ENCODE assay signal across 20 cellular contexts in the genomic region with DNA sequence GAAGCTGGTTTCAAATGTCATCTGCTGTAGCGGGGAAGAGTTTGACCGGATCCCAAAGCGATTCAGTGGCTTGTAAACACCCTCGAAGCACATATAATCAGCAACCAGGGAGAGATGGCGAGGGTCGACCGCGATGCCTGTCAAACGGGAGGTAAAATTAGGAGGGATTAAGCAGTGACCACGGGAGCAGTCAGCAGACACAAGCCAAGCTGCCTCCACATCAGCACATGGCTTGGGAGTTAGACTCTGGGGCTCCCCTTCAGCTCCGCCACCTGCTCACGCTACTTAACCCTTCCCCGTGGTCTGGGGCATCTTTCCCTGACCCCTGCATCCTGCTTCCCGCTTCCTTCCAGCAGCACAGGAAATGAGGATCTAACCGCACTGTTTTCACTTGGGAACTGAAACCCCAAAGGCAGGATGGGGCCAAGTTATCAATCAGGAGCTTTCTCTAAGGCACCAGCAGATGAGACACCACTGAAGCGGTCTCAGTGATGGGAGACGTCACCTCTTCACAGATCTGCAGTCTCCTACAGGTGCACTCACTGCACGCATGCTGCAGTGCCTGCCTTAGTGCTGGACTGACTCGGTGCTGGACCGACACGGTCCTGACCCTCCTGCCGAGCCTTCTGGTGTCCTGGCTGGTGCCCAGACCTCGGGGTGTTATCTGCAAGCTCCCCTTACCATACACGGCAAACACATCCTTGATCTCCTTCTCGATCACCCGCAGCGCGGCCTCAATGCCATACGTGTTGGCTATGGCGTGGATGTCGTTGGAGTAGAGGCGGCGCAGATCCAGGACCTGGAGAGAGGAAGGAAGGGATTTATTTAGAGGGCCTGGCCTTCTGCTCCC.
A peak's percentile ranks its signal among the peaks of the same experiment; 100 is the strongest.
DNase-seq lines count a peak whose midpoint lies in the region; ATAC-seq, FAIRE-seq and TF ChIP-seq lines count a peak whose summit lies in the region.
"Had no signal": no experiment of that assay in that cellular context is flagged by ENCODE, and none has a peak within 500 bp of the region (broad histone marks: within the 10 kb centered on the region; RNA-seq: fewer than 3 reads in every experiment).

No MANE protein-coding gene starts in this region.

- H3K36me3 ChIP-seq in endothelial cell of umbilical vein (ENCODE audit: control insufficient read depth in 2 of 2, extremely low read depth in 1 of 2, insufficient read depth in 2 of 2, low read length in 2 of 2) = peaks cover 4 to 33% of the 10 kb centered on the region in 2 experiments
- peaks cover 0 to 72% (median 71%) of the 10 kb centered on the region in 5 donors for H3K36me3 ChIP-seq in subcutaneous abdominal adipose tissue (ENCODE audit: control insufficient read depth in 5 of 5, insufficient read depth in 5 of 5, low read length in 5 of 5)

- H3K4me1 ChIP-seq in endothelial cell of umbilical vein (ENCODE audit: control insufficient read depth, extremely low read depth, insufficient read depth, low read length) (peaks cover 17% of the 10 kb centered on the region), subcutaneous abdominal adipose tissue (ENCODE audit: control insufficient read depth in 5 of 5, insufficient read depth in 5 of 5, low read length in 5 of 5) (peaks cover 0 to 44% (median 34%) of the 10 kb centered on the region in 5 donors)

- no TSS peak for BruUV-seq in endothelial cell of umbilical vein (replicated peaks; lab: Mats Ljungman, UMichigan)

- H3K9me1 ChIP-seq in endothelial cell of umbilical vein (replicated peaks; ENCODE audit: control insufficient read depth, extremely low read depth, insufficient read depth, low read length) = no peaks in the 10 kb centered on the region

- no peak for TF ChIP-seq CTCF in endothelial cell of umbilical vein (IDR thresholded peaks at IDR 0.05; ENCODE audit: extremely low read depth in 1 of 2, insufficient read depth in 1 of 2, low read depth in 1 of 2, low read length in 2 of 2)

- peaks cover 10% of the 10 kb centered on the region for H3K4me1 Mint-ChIP-seq in memory B cell

- peaks cover 36% of the 10 kb centered on the region for H3K36me3 Mint-ChIP-seq in memory B cell

- ATAC-seq in memory B cell (ENCODE audit: low read depth) (no peak), HG03439 (IDR thresholded peaks at IDR 0.05; ENCODE audit: unreplicated experiment) (no peak), HG03571 (IDR thresholded peaks at IDR 0.05; ENCODE audit: unreplicated experiment) (no peak), HG03460 (IDR thresholded peaks at IDR 0.05; ENCODE audit: unreplicated experiment) (no peak)
- ATAC-seq: activated T-cell treated with anti-CD3 and anti-CD28 coated beads, Interleukin-2, amount 50 U/mL, for 4 hours had no signal

- no peak overlapping the region for H3K4me3 ChIP-seq in endothelial cell of umbilical vein (replicated peaks in 1 of 3; ENCODE audit: insufficient read depth in 1 of 3, low read depth in 1 of 3, low read length in 3 of 3)
- peak overlapping the region in 3 of 5 donors; percentile 2 to 32 (median 8) for H3K4me3 ChIP-seq in subcutaneous abdominal adipose tissue (ENCODE audit: low read depth in 1 of 5, low read length in 5 of 5)
- H3K4me3 ChIP-seq: esophagus muscularis mucosa, PC-9 had no signal

- H3K9me3 Mint-ChIP-seq in memory B cell = no peaks in the 10 kb centered on the region
- H3K9me3 Mint-ChIP-seq: activated T-cell treated with anti-CD3 and anti-CD28 coated beads, Interleukin-2, amount 50 U/mL, for 4 hours; IgD-negative memory B cell; type B pancreatic cell had no signal

- no peak for TF ChIP-seq POLR2A in endothelial cell of umbilical vein (IDR thresholded peaks at IDR 0.05; ENCODE audit: low read depth, low read length)

- no peak for FAIRE-seq in endothelial cell of umbilical vein (lab: Jason Lieb, UNC)
- FAIRE-seq: small intestine had no signal

- intact Hi-C loops in endothelial cell of umbilical vein (cut with micrococcal nuclease) = loop anchor here (1.0 to 2.0 kb wide), 2 partner anchors 8 to 139 kb away; partner anchors contain the start of gene ST3GAL5

- POLR2A ChIA-PET in endothelial cell of umbilical vein (lab: Charles Lee) = interaction anchor here (2.0 kb wide), 1 partner anchor 9 kb away, joined by 8 read pairs; no protein-coding TSS in a partner anchor

- H3K9ac ChIP-seq in endothelial cell of umbilical vein (replicated peaks; ENCODE audit: extremely low read depth, insufficient read depth, low read length) (no peak overlapping the region), subcutaneous abdominal adipose tissue (ENCODE audit: low read length in 5 of 5) (no peak overlapping the region)

- DNase-seq in caudate nucleus (lab: John Stamatoyannopoulos, UW) (peak in 1 of 61 donors; percentile 89), endothelial cell of umbilical vein (ENCODE audit: low read depth, low spot score) (no peak), memory B cell (ENCODE audit: low spot score in 2 of 2) (no peak), NCI-H774 (lab: John Stamatoyannopoulos, UW) (no peak)
- DNase-seq: activated CD4-positive, alpha-beta T cell treated with anti-CD3 and anti-CD28 coated beads, Interleukin-2, amount 50 U/mL, for 1 hour; activated T-cell treated with anti-CD3 and anti-CD28 coated beads, Interleukin-2, amount 50 U/mL, for 4 hours; cortex of kidney; DMS79; NCI-H1048; NCI-H2107; NCI-H526 treated with DMSO at 0.1 percent for 48 hours; PC-9; small intestine had no signal

- dilution Hi-C loops in endothelial cell of umbilical vein (cut with MboI; ENCODE audit: extremely low pct_ligation_motif_present, low sequenced_read_pairs) = no loop called here

- H3K79me2 ChIP-seq in endothelial cell of umbilical vein (ENCODE audit: control insufficient read depth, insufficient read depth, low read length) = no peaks in the 10 kb centered on the region

- H3K27ac ChIP-seq in caudate nucleus (ENCODE audit: low read depth, low read length) = peak overlapping the region; percentile 44
- H3K27ac ChIP-seq in endothelial cell of umbilical vein (ENCODE audit: insufficient read depth, low read depth, low read length) = peak overlapping the region; percentile 2
- no peak overlapping the region for H3K27ac ChIP-seq in subcutaneous abdominal adipose tissue (ENCODE audit: low read depth, low read length)
- H3K27ac ChIP-seq: PC-9 had no signal

- H4K20me1 ChIP-seq in endothelial cell of umbilical vein (replicated peaks; ENCODE audit: control insufficient read depth, extremely low read depth, insufficient read depth, low read length) = no peaks in the 10 kb centered on the region

- H3K4me3 Mint-ChIP-seq in memory B cell = no peak overlapping the region
- H3K4me3 Mint-ChIP-seq: activated T-cell treated with anti-CD3 and anti-CD28 coated beads, Interleukin-2, amount 50 U/mL, for 4 hours; IgD-negative memory B cell; type B pancreatic cell had no signal

- H3K9me3 ChIP-seq in endothelial cell of umbilical vein (replicated peaks; ENCODE audit: control insufficient read depth, insufficient read depth, low read length) (no peaks in the 10 kb centered on the region), subcutaneous abdominal adipose tissue (ENCODE audit: control insufficient read depth in 5 of 5, low read length in 5 of 5) (no peaks in the 10 kb centered on the region)
- H3K9me3 ChIP-seq: esophagus muscularis mucosa had no signal

- no peak overlapping the region for H2AFZ ChIP-seq in endothelial cell of umbilical vein (ENCODE audit: low read depth, low read length)
- H2AFZ ChIP-seq: PC-9 had no signal

- peak overlapping the region; percentile 68 for H3K27ac Mint-ChIP-seq in memory B cell
- H3K27ac Mint-ChIP-seq: type B pancreatic cell had no signal

- H3K27me3 ChIP-seq in endothelial cell of umbilical vein (ENCODE audit: control insufficient read depth in 2 of 2, insufficient read depth in 2 of 2, low read length in 2 of 2) (no peaks in the 10 kb centered on the region), subcutaneous abdominal adipose tissue (ENCODE audit: control insufficient read depth in 5 of 5, insufficient read depth in 4 of 5, low read length in 5 of 5) (no peaks in the 10 kb centered on the region)
- H3K27me3 ChIP-seq: esophagus muscularis mucosa had no signal

- CTCF ChIA-PET in endothelial cell of umbilical vein (lab: Charles Lee) = interaction anchor here (1.0 to 6.8 kb wide), 8 partner anchors 9 to 321 kb away, joined by 3 to 42 read pairs (median 7); partner anchors contain the start of gene ST3GAL5

- H3K4me2 ChIP-seq in endothelial cell of umbilical vein (ENCODE audit: insufficient read depth, low read length) = no peak overlapping the region
- H3K4me2 ChIP-seq: PC-9 had no signal

- H3K27me3 Mint-ChIP-seq in memory B cell = no peaks in the 10 kb centered on the region
- H3K27me3 Mint-ChIP-seq: IgD-negative memory B cell, type B pancreatic cell had no signal

TF ChIP-seq in endothelial cell of umbilical vein, 7 proteins besides CTCF, POLR2A, EP300 and RAD21:
- no peak for TF ChIP-seq MYC (IDR thresholded peaks at IDR 0.05; ENCODE audit: low read depth, low read length)
- TF ChIP-seq MAX (IDR thresholded peaks at IDR 0.05; ENCODE audit: insufficient read depth, insufficient read length) = peak; percentile 16
TF ChIP-seq in endothelial cell of umbilical vein: peak in this region for 1.

Comparison
In these comparisons a context has a peak if more than half of its experiments do, and no peak if none do; other contexts are left out.
1. H3K4me3 ChIP-seq: peak in subcutaneous abdominal adipose tissue (3 of 5); none in endothelial cell of umbilical vein (0 of 3).